ENCODE assay signal across 22 cellular contexts in the genomic region with DNA sequence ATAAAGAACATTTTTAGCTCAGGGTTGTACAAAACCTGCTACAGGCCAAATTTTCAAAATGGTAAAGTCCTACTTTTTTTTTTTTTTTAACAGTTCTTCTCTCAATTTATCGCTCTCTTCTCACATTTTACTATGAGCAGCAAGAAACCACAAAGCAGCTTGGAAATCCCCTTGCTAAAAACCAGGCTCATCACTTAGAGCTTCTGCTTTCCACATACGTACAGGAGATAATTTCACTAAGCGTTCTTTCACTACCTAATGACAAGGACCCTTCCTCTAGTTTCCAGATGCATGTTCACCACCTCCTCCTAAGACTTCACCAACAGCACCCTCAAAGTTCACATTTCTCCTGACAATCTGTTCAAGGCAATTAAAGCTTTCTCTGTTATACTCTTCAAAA.
A peak's percentile ranks its signal among the peaks of the same experiment; 100 is the strongest.
DNase-seq lines count a peak whose midpoint lies in the region; ATAC-seq and TF ChIP-seq lines count a peak whose summit lies in the region.
"Had no signal": no experiment of that assay in that cellular context is flagged by ENCODE, and none has a peak within 500 bp of the region (broad histone marks: within the 10 kb centered on the region; RNA-seq: fewer than 3 reads in every experiment).

No MANE protein-coding gene starts in this region.

- H2AFZ ChIP-seq in SU-DHL-6 (ENCODE audit: low read depth, low read length, severe bottlenecking): peak overlapping the region; percentile 32

- H3K9ac ChIP-seq in SU-DHL-6 (ENCODE audit: low read length): peak overlapping the region; percentile 44; the same call in 1 of the 2 replicates

- peak overlapping the region; percentile 91 for H3K27ac ChIP-seq in SU-DHL-6 (ENCODE audit: low read depth, low read length)
- H3K27ac ChIP-seq: heart left ventricle, HL-60 had no signal

- no peak for TF ChIP-seq CTCF in GM12865 (IDR thresholded peaks at IDR 0.05; ENCODE audit: insufficient read depth, low read depth, low read length, missing control alignments)
- no peak for TF ChIP-seq CTCF in SU-DHL-6 (IDR thresholded peaks at IDR 0.05; ENCODE audit: insufficient read depth, low read length, poor library complexity, severe bottlenecking)

- H3K4me2 ChIP-seq in SU-DHL-6 (ENCODE audit: low read depth, low read length, poor library complexity, severe bottlenecking): peak overlapping the region; percentile 60

- no peaks in the 10 kb centered on the region for H3F3A ChIP-seq in SU-DHL-6 (ENCODE audit: insufficient read depth)

- no peaks in the 10 kb centered on the region for H3K9me2 ChIP-seq in SU-DHL-6 (replicated peaks; ENCODE audit: insufficient read depth, low read length)

- H3K4me3 ChIP-seq in GM12865 (ENCODE audit: low read depth, low read length) (no peak overlapping the region), SU-DHL-6 (ENCODE audit: insufficient read depth, low read length, poor library complexity, severe bottlenecking) (no peak overlapping the region)
- H3K4me3 ChIP-seq: heart left ventricle had no signal

- peak; percentile 22 for DNase-seq in GM12865 (ENCODE audit: low read depth)
- no peak for DNase-seq in GOT3 (lab: John Stamatoyannopoulos, UW)
- no peak for DNase-seq in stimulated activated CD4-positive, alpha-beta T cell treated with anti-CD3 and anti-CD28 coated beads, Interleukin-15, amount 100 ng/mL, for 24 hours
- DNase-seq in cerebellar nuclear complex (lab: John Stamatoyannopoulos, UW): no peak
- DNase-seq: activated CD4-positive, alpha-beta memory T cell treated with anti-CD3 and anti-CD28 coated beads for 36 hours; activated naive CD4-positive, alpha-beta T cell treated with anti-CD3 and anti-CD28 coated beads, Interleukin-2, amount 50 U/mL, for 16 hours; activated T-cell treated with anti-CD3 and anti-CD28 coated beads, Interleukin-2, amount 50 U/mL, for 24 hours; C1 segment of cervical spinal cord; GDM1; heart left ventricle; immature natural killer cell; MV-4-11; NCI-H2081 treated with DMSO at 0.1 percent for 48 hours; NCI-H510A treated with DMSO at 0.1 percent for 48 hours; stimulated activated naive CD8-positive, alpha-beta T cell treated with anti-CD3 and anti-CD28 coated beads, Interleukin-15, Interleukin-2, amounts not matched to agents 100 U/mL and 50 U/mL, for 24 hours had no signal

- no peaks in the 10 kb centered on the region for H3K79me2 ChIP-seq in SU-DHL-6 (ENCODE audit: insufficient read depth, low read length)

- H4K20me1 ChIP-seq in SU-DHL-6 (ENCODE audit: low read depth, low read length): no peaks in the 10 kb centered on the region

- H3K27me3 ChIP-seq in SU-DHL-6 (ENCODE audit: low read length): no peaks in the 10 kb centered on the region
- H3K27me3 ChIP-seq: heart left ventricle had no signal

- no peaks in the 10 kb centered on the region for H3K36me3 ChIP-seq in SU-DHL-6 (ENCODE audit: low read length)
- H3K36me3 ChIP-seq: heart left ventricle had no signal

- ATAC-seq in GM19463 (IDR thresholded peaks at IDR 0.05; ENCODE audit: unreplicated experiment): peak; percentile 85
- ATAC-seq in HG03039 (IDR thresholded peaks at IDR 0.05; ENCODE audit: unreplicated experiment): peak; percentile 55
- ATAC-seq in GM19452 (IDR thresholded peaks at IDR 0.05; ENCODE audit: unreplicated experiment): no peak
- ATAC-seq: heart left ventricle; right cardiac atrium; Right ventricle myocardium inferior; stimulated activated naive CD8-positive, alpha-beta T cell treated with anti-CD3 and anti-CD28 coated beads, Interleukin-15, Interleukin-2, amounts not matched to agents 100 U/mL and 50 U/mL, for 24 hours had no signal

- no peaks in the 10 kb centered on the region for H3K9me3 ChIP-seq in SU-DHL-6 (ENCODE audit: insufficient read depth, low read length)
- H3K9me3 ChIP-seq: heart left ventricle had no signal
